7 cellular contexts compared by ENCODE assay signal in genomic region chr5:90073026-90073570, GRCh38.
DNase-seq lines count a peak whose midpoint lies in the region; ATAC-seq, FAIRE-seq and TF ChIP-seq lines count a peak whose summit lies in the region.
"Not testable (repeated sequence)": the region's sequence is repeated elsewhere in the genome, so short reads cannot be mapped to it uniquely, and the experiment has no call there.

No MANE protein-coding gene starts in this region.

- H3K9me3 ChIP-seq in HUES64 (ENCODE audit: insufficient read depth, low read depth, low read length); K562 (replicated peaks; ENCODE audit: control insufficient read depth, insufficient read depth, low read depth, low read length); iPS-15b (ENCODE audit: control insufficient read depth, insufficient read depth, low read length): not testable (repeated sequence)

- peak overlapping the region; percentile 16; the same call in 1 of the 3 replicates for H3K4me3 Mint-ChIP-seq in GM23338
- peak overlapping the region; percentile 4 to 74 (median 71) for H3K4me3 Mint-ChIP-seq in nephron

- H3K27ac Mint-ChIP-seq in GM23338 (peak overlapping the region; percentile 69), nephron (peak overlapping the region; percentile 14 to 74 (median 24))

- not testable (repeated sequence) for TF ChIP-seq RAD21 in K562 (CRISPR knock-in tag; conservative IDR thresholded peaks at IDR 0.05 in 1 of 2, IDR thresholded peaks at IDR 0.05 in 1 of 2)

- H3K4me1 Mint-ChIP-seq in GM23338, nephron: not testable (repeated sequence)

- not testable (repeated sequence) for H4K20me1 ChIP-seq in GM23338 (replicated peaks; ENCODE audit: insufficient read depth); K562 (replicated peaks; ENCODE audit: control insufficient read depth, insufficient read depth, low read length)

- not testable (repeated sequence) for H3K79me2 ChIP-seq in GM23338 (replicated peaks; ENCODE audit: insufficient read depth); K562 (ENCODE audit: control insufficient read depth, insufficient read depth, low read length)

- not testable (repeated sequence) for H3K27me3 ChIP-seq in GM23338 (ENCODE audit: insufficient read depth); HUES64 (ENCODE audit: insufficient read depth, low read length); K562 (ENCODE audit: control insufficient read depth in 2 of 2, insufficient read depth in 2 of 2, low read length in 2 of 2); iPS-15b (ENCODE audit: control insufficient read depth, insufficient read depth, low read length)

- H2AFZ ChIP-seq in GM23338 (peak overlapping the region; percentile 64), K562 (ENCODE audit: low read depth, low read length) (peak overlapping the region; percentile 67)

- 60% methylated on average over 22 of the region's 22 CpGs for WGBS in HUES64
- 12% methylated on average over 14 of the region's 22 CpGs for WGBS in K562 (ENCODE audit: insufficient coverage, low coverage, missing lambda C conversion rate)

- H3K9me2 ChIP-seq in GM23338 (ENCODE audit: insufficient read depth) = not testable (repeated sequence)

- not testable (repeated sequence) for FAIRE-seq in K562 (lab: Jason Lieb, UNC)

- H3K27me3 Mint-ChIP-seq in GM23338 (ENCODE audit: insufficient read depth, low read depth, poor library complexity); nephron (ENCODE audit: low read depth): not testable (repeated sequence)

- POLR2A ChIA-PET in K562 (lab: Yijun Ruan, JAX) = not testable (repeated sequence)

- not testable (repeated sequence) for BruUV-seq in K562 (replicated peaks; lab: Mats Ljungman, UMichigan)

- H3K27ac ChIP-seq in C4-2B = peak overlapping the region; percentile 41; the same call in 1 of the 2 replicates
- not testable (repeated sequence) for H3K27ac ChIP-seq in GM23338 (ENCODE audit: low read depth); HUES64 (ENCODE audit: low read depth, low read length)
- H3K27ac ChIP-seq in K562 (ENCODE audit: extremely low read depth, low read depth, low read length) = 0 out of 3 replicates have a peak overlapping the region, but pooled peaks have one; percentile 30

- intact Hi-C loops in K562 (cut with micrococcal nuclease) = not testable (repeated sequence)

- in situ Hi-C loops in K562 (cut with MboI) = not testable (repeated sequence)

- CTCF ChIA-PET in K562 (lab: Yijun Ruan, JAX; ENCODE audit: low intra/inter-chr PET ratio) = not testable (repeated sequence)

- TF ChIP-seq CTCF in C4-2B (conservative IDR thresholded peaks at IDR 0.05); GM23338 (conservative IDR thresholded peaks at IDR 0.05; ENCODE audit: low read depth in 2 of 2); K562 (IDR thresholded peaks at IDR 0.05 in 2 of 3, conservative IDR thresholded peaks at IDR 0.05 in 1 of 3; ENCODE audit: insufficient read depth in 2 of 3, low read depth in 1 of 3, low read length in 3 of 3); nephron (IDR thresholded peaks at IDR 0.05; ENCODE audit: unreplicated experiment in 3 of 3): not testable (repeated sequence)

- H3K4me2 ChIP-seq in GM23338 (peak overlapping the region; percentile 39), K562 (ENCODE audit: insufficient read depth, low read length) (peak overlapping the region; percentile 55)

- DNase-seq in GM23338 (ENCODE audit: low spot score) = not testable (repeated sequence)
- peak; percentile 7 for DNase-seq in NCI-H526 treated with DMSO at 0.1 percent for 48 hours (lab: John Stamatoyannopoulos, UW)
- peak in 1 of 4 experiments; percentile 6 for DNase-seq in K562 (ENCODE audit: extremely low read depth in 1 of 4, low spot score in 3 of 4)

- not testable (repeated sequence) for ATAC-seq in GM23338, K562

- H3K36me3 Mint-ChIP-seq in GM23338 (ENCODE audit: low read depth); nephron (ENCODE audit: low read depth): not testable (repeated sequence)

- not testable (repeated sequence) for H3K9me1 ChIP-seq in K562 (ENCODE audit: control insufficient read depth, insufficient read depth, low read length)

- H3K9me3 Mint-ChIP-seq in GM23338 = not testable (repeated sequence)
- H3K9me3 Mint-ChIP-seq in nephron = peaks cover 10% of the 10 kb centered on the region

- TF ChIP-seq EP300 in K562 (IDR thresholded peaks at IDR 0.05; ENCODE audit: low read length) = not testable (repeated sequence)

- H3K4me3 ChIP-seq in GM23338 (peak overlapping the region; percentile 38), HUES64 (ENCODE audit: low read length) (peak overlapping the region; percentile 63), K562 (peak overlapping the region; percentile 39), iPS-15b (ENCODE audit: low read depth, low read length) (peak overlapping the region; percentile 43)

- H3K4me1 ChIP-seq in GM23338 (ENCODE audit: insufficient read depth); HUES64 (ENCODE audit: insufficient read depth, low read length); K562 (replicated peaks in 1 of 2; ENCODE audit: control insufficient read depth in 2 of 2, insufficient read depth in 2 of 2, low read length in 2 of 2); iPS-15b (ENCODE audit: control insufficient read depth, insufficient read depth, low read length): not testable (repeated sequence)

- H3K36me3 ChIP-seq in GM23338 (ENCODE audit: insufficient read depth); HUES64 (ENCODE audit: insufficient read depth, low read length); K562 (ENCODE audit: control insufficient read depth, insufficient read depth, low read length); iPS-15b (ENCODE audit: control insufficient read depth, insufficient read depth, low read length): not testable (repeated sequence)

- H3F3A ChIP-seq in GM23338 (replicated peaks; ENCODE audit: low read depth) = not testable (repeated sequence)

- H3K9ac ChIP-seq in HUES64 (ENCODE audit: low read depth, low read length) = peak overlapping the region; percentile 91
- peak overlapping the region; percentile 28 to 58; a peak in 3 of 4 replicates for H3K9ac ChIP-seq in K562 (ENCODE audit: insufficient read depth in 1 of 2, low read depth in 2 of 2, low read length in 2 of 2)
- H3K9ac ChIP-seq in iPS-15b (ENCODE audit: low read depth, low read length) = peak overlapping the region; percentile 76

- TF ChIP-seq POLR2A in K562 (conservative IDR thresholded peaks at IDR 0.05) = not testable (repeated sequence)

TF ChIP-seq in K562, 482 proteins besides CTCF, POLR2A, EP300 and RAD21 (continues in another document):
- TF ChIP-seq NFRKB (IDR thresholded peaks at IDR 0.05; ENCODE audit: low read depth) (0 out of 2 replicates have a peak, but pooled peaks have one; percentile 33), NR2C2 (tag; IDR thresholded peaks at IDR 0.05) (peak; percentile 25; the same call in 1 of the 2 replicates), PHF8 (IDR thresholded peaks at IDR 0.05; ENCODE audit: borderline replicate concordance, low read length) (peak; percentile 8; the same call in 1 of the 2 replicates)
- not testable (repeated sequence) for TF ChIP-seq NR2C2 (CRISPR knock-in tag; IDR thresholded peaks at IDR 0.05)
